ENCODE assay signal across 1 cellular context in genomic region chr14:59148334-59148900, GRCh38.
TF ChIP-seq lines count a peak whose summit lies in the region.

No MANE protein-coding gene starts in this region.

TF ChIP-seq in GM12878, 131 proteins besides CTCF, POLR2A, EP300 and RAD21 (continued from another document):
- TF ChIP-seq MLLT1 (IDR thresholded peaks at IDR 0.05), result peak; percentile 82; the same call in 1 of the 2 replicates
- TF ChIP-seq, protein P1, sequence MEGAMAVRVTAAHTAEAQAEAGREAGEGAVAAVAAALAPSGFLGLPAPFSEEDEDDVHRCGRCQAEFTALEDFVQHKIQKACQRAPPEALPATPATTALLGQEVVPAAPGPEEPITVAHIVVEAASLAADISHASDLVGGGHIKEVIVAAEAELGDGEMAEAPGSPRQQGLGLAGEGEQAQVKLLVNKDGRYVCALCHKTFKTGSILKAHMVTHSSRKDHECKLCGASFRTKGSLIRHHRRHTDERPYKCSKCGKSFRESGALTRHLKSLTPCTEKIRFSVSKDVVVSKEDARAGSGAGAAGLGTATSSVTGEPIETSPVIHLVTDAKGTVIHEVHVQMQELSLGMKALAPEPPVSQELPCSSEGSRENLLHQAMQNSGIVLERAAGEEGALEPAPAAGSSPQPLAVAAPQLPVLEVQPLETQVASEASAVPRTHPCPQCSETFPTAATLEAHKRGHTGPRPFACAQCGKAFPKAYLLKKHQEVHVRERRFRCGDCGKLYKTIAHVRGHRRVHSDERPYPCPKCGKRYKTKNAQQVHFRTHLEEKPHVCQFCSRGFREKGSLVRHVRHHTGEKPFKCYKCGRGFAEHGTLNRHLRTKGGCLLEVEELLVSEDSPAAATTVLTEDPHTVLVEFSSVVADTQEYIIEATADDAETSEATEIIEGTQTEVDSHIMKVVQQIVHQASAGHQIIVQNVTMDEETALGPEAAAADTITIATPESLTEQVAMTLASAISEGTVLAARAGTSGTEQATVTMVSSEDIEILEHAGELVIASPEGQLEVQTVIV (IDR thresholded peaks at IDR 0.05; ENCODE audit: borderline replicate concordance, partially characterized antibody), result no peak
- peak; percentile 78 for TF ChIP-seq SPI1 (IDR thresholded peaks at IDR 0.05; ENCODE audit: borderline replicate concordance, insufficient read depth, low read depth, low read length)
- no peak for TF ChIP-seq EED (IDR thresholded peaks at IDR 0.05; ENCODE audit: low read depth)
- peak; percentile 41; the same call in 1 of the 2 replicates for TF ChIP-seq MTA2 (IDR thresholded peaks at IDR 0.05; ENCODE audit: low read depth)
